In the genomic region with DNA sequence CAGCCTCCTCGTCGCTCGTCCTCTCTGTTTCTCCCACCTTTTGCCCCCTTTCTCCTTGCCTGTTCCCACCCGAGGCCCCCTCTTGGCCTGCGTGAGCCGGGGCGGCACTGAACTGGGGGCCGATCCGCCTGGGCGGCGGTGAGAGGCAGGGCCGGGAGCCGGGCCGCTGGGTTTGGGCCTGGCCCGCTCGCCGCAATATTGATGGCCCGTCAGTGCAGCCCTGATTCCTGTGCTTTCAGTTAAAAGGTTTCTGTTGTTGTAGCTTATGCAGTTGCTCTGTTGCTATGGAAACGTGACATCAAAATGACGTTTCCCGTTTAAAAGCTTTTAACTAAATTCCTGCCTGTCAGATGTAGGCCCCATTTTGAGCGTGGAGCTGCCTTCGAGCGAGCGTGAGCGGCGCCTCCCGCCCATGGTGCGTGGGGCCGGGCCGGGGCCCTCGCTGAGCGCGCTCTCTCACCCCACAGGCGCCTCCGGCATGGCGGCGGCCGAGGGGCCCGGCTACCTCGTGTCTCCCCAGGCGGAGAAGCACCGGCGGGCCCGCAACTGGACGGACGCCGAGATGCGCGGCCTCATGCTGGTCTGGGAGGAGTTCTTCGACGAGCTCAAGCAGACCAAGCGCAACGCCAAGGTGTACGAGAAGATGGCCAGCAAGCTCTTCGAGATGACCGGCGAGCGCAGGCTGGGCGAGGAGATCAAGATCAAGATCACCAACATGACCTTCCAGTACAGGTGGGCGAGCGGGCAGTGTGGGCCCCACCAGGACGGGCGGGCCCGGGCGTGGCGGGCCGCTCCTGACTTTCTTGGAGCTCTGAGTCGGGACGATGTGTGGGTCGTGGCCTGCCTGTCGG, we compare ENCODE assay signal across 13 cellular contexts. TPM values are rescaled to one million over a fixed set of nuclear protein-coding genes. Genes with fewer than 3 reads are reported as not detected.
DNase-seq lines count a peak whose midpoint lies in the region; ATAC-seq and TF ChIP-seq lines count a peak whose summit lies in the region.
"Had no signal": no experiment of that assay in that cellular context is flagged by ENCODE, and none has a peak within 500 bp of the region (broad histone marks: within the 10 kb centered on the region; RNA-seq: fewer than 3 reads in every experiment).

MSANTD1 (plus strand) TSS at position 349 of the 851 bp plus-strand sequence; CDS start at position 413, 64 bp downstream.

- no peak within 1 kb of the TSS for H3K4me3 Mint-ChIP-seq in activated CD8-positive, alpha-beta memory T cell treated with anti-CD3 and anti-CD28 coated beads, Interleukin-2, amount 10 ng/mL, durations not matched to agents 7 days and 5 days
- H3K4me3 Mint-ChIP-seq in glutamatergic neuron (ENCODE audit: unreplicated experiment) = no peak within 1 kb of the TSS
- no peak within 1 kb of the TSS for H3K4me3 Mint-ChIP-seq in activated CD4-positive, alpha-beta memory T cell treated with anti-CD3 and anti-CD28 coated beads for 36 hours
- no peak within 1 kb of the TSS for H3K4me3 Mint-ChIP-seq in immature natural killer cell

- H3K4me3 ChIP-seq in stomach smooth muscle (ENCODE audit: low read length in 2 of 2) = no peak within 1 kb of the TSS
- H3K4me3 ChIP-seq: A549 had no signal

- ATAC-seq in activated CD8-positive, alpha-beta memory T cell treated with anti-CD3 and anti-CD28 coated beads, Interleukin-2, amount 10 ng/mL, durations not matched to agents 7 days and 5 days = no peak
- ATAC-seq in HG03097 (IDR thresholded peaks at IDR 0.05; ENCODE audit: low FRiP score, unreplicated experiment) = no peak
- ATAC-seq: A549, upper lobe of right lung had no signal

- no peak for TF ChIP-seq CTCF in glutamatergic neuron (IDR thresholded peaks at IDR 0.05; ENCODE audit: partially characterized antibody, unreplicated experiment)

- H3K9me3 Mint-ChIP-seq in activated CD8-positive, alpha-beta memory T cell treated with anti-CD3 and anti-CD28 coated beads, Interleukin-2, amount 10 ng/mL, durations not matched to agents 7 days and 5 days (ENCODE audit: low read depth) = no peaks in the 10 kb centered on the region
- H3K9me3 Mint-ChIP-seq in glutamatergic neuron (ENCODE audit: unreplicated experiment) (peaks cover 8% of the 10 kb centered on the region), immature natural killer cell (no peaks in the 10 kb centered on the region)
- no peaks in the 10 kb centered on the region for H3K9me3 Mint-ChIP-seq in activated CD4-positive, alpha-beta memory T cell treated with anti-CD3 and anti-CD28 coated beads for 36 hours

- no peaks in the 10 kb centered on the region for H3K27me3 Mint-ChIP-seq in activated CD8-positive, alpha-beta memory T cell treated with anti-CD3 and anti-CD28 coated beads, Interleukin-2, amount 10 ng/mL, durations not matched to agents 7 days and 5 days
- H3K27me3 Mint-ChIP-seq in glutamatergic neuron (ENCODE audit: unreplicated experiment) (peaks cover 11% of the 10 kb centered on the region), immature natural killer cell (ENCODE audit: low read depth in 3 of 3) (peaks cover 0 to 3% (median 0%) of the 10 kb centered on the region in 3 donors)
- H3K27me3 Mint-ChIP-seq in activated CD4-positive, alpha-beta memory T cell treated with anti-CD3 and anti-CD28 coated beads for 36 hours = no peaks in the 10 kb centered on the region

- no peak for DNase-seq in activated CD8-positive, alpha-beta memory T cell treated with anti-CD3 and anti-CD28 coated beads, Interleukin-2, amount 10 ng/mL, durations not matched to agents 7 days and 5 days
- no peak for DNase-seq in activated CD8-positive, alpha-beta memory T cell treated with anti-CD3 and anti-CD28 coated beads, Interleukin-2, amount 50 U/mL, for 48 hours
- DNase-seq in amniotic epithelial cell (ENCODE audit: low read depth) (peak; percentile 78), glutamatergic neuron (peak; percentile 15), immature natural killer cell (no peak)
- no peak for DNase-seq in activated CD4-positive, alpha-beta memory T cell treated with anti-CD3 and anti-CD28 coated beads for 36 hours
- DNase-seq: activated CD4-positive, CD25-positive, alpha-beta regulatory T cell treated with anti-CD3 and anti-CD28 coated beads, Interleukin-2, amount 50 U/mL, for 72 hours; activated T-cell treated with anti-CD3 and anti-CD28 coated beads, Interleukin-2, amount 50 U/mL, for 48 hours; SW 1271; upper lobe of right lung had no signal

- POLR2A ChIA-PET in activated CD4-positive, alpha-beta memory T cell treated with anti-CD3 and anti-CD28 coated beads for 36 hours (lab: Charles Lee) = no interaction called here

- H3K36me3 ChIP-seq in stomach smooth muscle (ENCODE audit: control insufficient read depth in 2 of 2, insufficient read depth in 2 of 2, low read length in 2 of 2) = no peaks in the 10 kb centered on the region
- H3K36me3 ChIP-seq: upper lobe of right lung had no signal

- H3K4me1 Mint-ChIP-seq in activated CD8-positive, alpha-beta memory T cell treated with anti-CD3 and anti-CD28 coated beads, Interleukin-2, amount 10 ng/mL, durations not matched to agents 7 days and 5 days = peaks cover 6% of the 10 kb centered on the region
- H3K4me1 Mint-ChIP-seq in glutamatergic neuron (ENCODE audit: low read depth, unreplicated experiment) = peaks cover 3% of the 10 kb centered on the region
- H3K4me1 Mint-ChIP-seq in activated CD4-positive, alpha-beta memory T cell treated with anti-CD3 and anti-CD28 coated beads for 36 hours (ENCODE audit: low read depth) = no peaks in the 10 kb centered on the region
- H3K4me1 Mint-ChIP-seq in immature natural killer cell = peaks cover 0 to 6% of the 10 kb centered on the region in 2 donors

- peak within 1 kb of the TSS; percentile 24 for H3K27ac ChIP-seq in stomach smooth muscle (ENCODE audit: low read length)
- H3K27ac ChIP-seq: A549, upper lobe of right lung had no signal

- no peaks in the 10 kb centered on the region for H3K36me3 Mint-ChIP-seq in activated CD8-positive, alpha-beta memory T cell treated with anti-CD3 and anti-CD28 coated beads, Interleukin-2, amount 10 ng/mL, durations not matched to agents 7 days and 5 days
- H3K36me3 Mint-ChIP-seq in glutamatergic neuron (ENCODE audit: unreplicated experiment) (no peaks in the 10 kb centered on the region), immature natural killer cell (no peaks in the 10 kb centered on the region)
- no peaks in the 10 kb centered on the region for H3K36me3 Mint-ChIP-seq in activated CD4-positive, alpha-beta memory T cell treated with anti-CD3 and anti-CD28 coated beads for 36 hours

- H3K4me1 ChIP-seq in stomach smooth muscle (ENCODE audit: control insufficient read depth, insufficient read depth, low read length) = peaks cover 13% of the 10 kb centered on the region
- H3K4me1 ChIP-seq: A549, upper lobe of right lung had no signal

- no peaks in the 10 kb centered on the region for H3K9me3 ChIP-seq in stomach smooth muscle (ENCODE audit: control insufficient read depth in 2 of 2, low read length in 2 of 2)
- H3K9me3 ChIP-seq: A549, upper lobe of right lung had no signal

- no peak within 1 kb of the TSS for H3K9ac ChIP-seq in stomach smooth muscle (ENCODE audit: low read length in 2 of 2)

- peak within 1 kb of the TSS; percentile 28 for H3K27ac Mint-ChIP-seq in activated CD8-positive, alpha-beta memory T cell treated with anti-CD3 and anti-CD28 coated beads, Interleukin-2, amount 10 ng/mL, durations not matched to agents 7 days and 5 days
- no peak within 1 kb of the TSS for H3K27ac Mint-ChIP-seq in glutamatergic neuron (ENCODE audit: unreplicated experiment)
- no peak within 1 kb of the TSS for H3K27ac Mint-ChIP-seq in activated CD4-positive, alpha-beta memory T cell treated with anti-CD3 and anti-CD28 coated beads for 36 hours
- no peak within 1 kb of the TSS for H3K27ac Mint-ChIP-seq in immature natural killer cell

- intact Hi-C loops in activated CD4-positive, alpha-beta memory T cell treated with anti-CD3 and anti-CD28 coated beads for 36 hours (cut with micrococcal nuclease) = no loop called here

- CTCF ChIA-PET in activated CD8-positive, alpha-beta memory T cell treated with anti-CD3 and anti-CD28 coated beads, Interleukin-2, amount 10 ng/mL, durations not matched to agents 7 days and 5 days (lab: Charles Lee) = no interaction called here
- CTCF ChIA-PET in activated CD4-positive, alpha-beta memory T cell treated with anti-CD3 and anti-CD28 coated beads for 36 hours (lab: Charles Lee) = no interaction called here

- no peaks in the 10 kb centered on the region for H3K27me3 ChIP-seq in stomach smooth muscle (ENCODE audit: control insufficient read depth in 1 of 2, insufficient read depth in 2 of 2, low read length in 2 of 2)
- H3K27me3 ChIP-seq: upper lobe of right lung had no signal

RNA-seq across cellular contexts. Expression of gene MSANTD1, which starts in this region (rescaled TPM):
- total RNA-seq in activated CD8-positive, alpha-beta memory T cell treated with anti-CD3 and anti-CD28 coated beads, Interleukin-2, amount 10 ng/mL, durations not matched to agents 7 days and 5 days = under 1 TPM; 0.73 to 0.82 TPM
- total RNA-seq in glutamatergic neuron (ENCODE audit: unreplicated experiment) = 2.6 TPM
- under 1 TPM; 0.39 to 0.45 TPM for total RNA-seq in activated CD4-positive, alpha-beta memory T cell treated with anti-CD3 and anti-CD28 coated beads for 36 hours
- polyA plus RNA-seq in immature natural killer cell = not detected

Comparison
In these comparisons a context has a peak if more than half of its experiments do, and no peak if none do; other contexts are left out.
1. DNase-seq: peak in amniotic epithelial cell (single experiment) and glutamatergic neuron (single experiment); none in activated CD8-positive, alpha-beta memory T cell treated with anti-CD3 and anti-CD28 coated beads, Interleukin-2, amount 10 ng/mL, durations not matched to agents 7 days and 5 days (single experiment), activated CD8-positive, alpha-beta memory T cell treated with anti-CD3 and anti-CD28 coated beads, Interleukin-2, amount 50 U/mL, for 48 hours (single experiment), activated CD4-positive, alpha-beta memory T cell treated with anti-CD3 and anti-CD28 coated beads for 36 hours (single experiment) and immature natural killer cell (0 of 3).